1 cellular context compared by ENCODE assay signal in the genomic region with DNA sequence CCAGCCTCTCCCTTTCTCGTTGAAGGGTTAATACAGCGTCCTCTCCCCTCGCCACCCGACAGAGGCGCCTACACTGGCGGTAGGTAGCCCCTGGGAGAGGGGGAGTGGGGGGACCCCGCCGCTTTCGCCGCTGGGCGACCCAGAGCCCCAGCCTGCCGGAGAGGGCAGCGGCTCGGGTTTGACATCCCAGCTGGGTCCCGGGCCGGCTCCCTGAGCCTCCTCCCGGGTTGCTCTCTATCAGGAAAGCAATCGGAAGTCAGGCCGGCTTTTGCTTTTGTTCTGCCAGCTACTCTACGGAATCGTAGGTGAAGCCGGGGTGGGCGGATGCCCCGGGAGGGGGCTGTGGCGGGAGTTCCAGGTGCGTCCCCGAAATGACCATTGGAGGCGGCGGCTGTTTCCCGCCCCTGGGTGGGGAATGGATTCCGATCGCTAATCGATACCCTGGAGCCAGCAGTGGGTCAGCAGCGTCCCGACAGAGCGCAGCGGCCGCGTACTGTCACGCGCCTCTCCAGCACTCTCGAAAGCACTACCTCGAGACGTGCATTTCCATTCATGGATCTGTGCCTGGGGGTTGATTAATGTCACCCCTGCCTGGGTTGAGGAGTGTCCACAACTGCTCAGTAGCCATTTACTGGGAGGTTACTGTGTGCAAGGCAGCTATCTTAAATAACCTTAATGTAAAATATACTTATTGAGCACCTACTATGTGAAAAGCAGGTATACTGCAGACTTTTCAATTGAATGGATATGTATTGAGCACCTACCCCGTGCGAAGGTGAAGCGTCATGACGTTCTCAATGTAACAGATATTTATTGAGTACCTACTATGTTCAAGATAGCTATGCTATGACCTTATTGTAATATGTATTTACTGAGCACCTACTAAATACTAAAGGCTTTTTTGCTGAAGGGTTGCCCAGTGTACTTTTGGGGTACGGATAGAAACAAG.
TF ChIP-seq lines count a peak whose summit lies in the region.

No MANE protein-coding gene starts in this region.

TF ChIP-seq in HEK293, 187 proteins besides CTCF, POLR2A, EP300 and RAD21 (continued from another document):
- TF ChIP-seq, protein P1, sequence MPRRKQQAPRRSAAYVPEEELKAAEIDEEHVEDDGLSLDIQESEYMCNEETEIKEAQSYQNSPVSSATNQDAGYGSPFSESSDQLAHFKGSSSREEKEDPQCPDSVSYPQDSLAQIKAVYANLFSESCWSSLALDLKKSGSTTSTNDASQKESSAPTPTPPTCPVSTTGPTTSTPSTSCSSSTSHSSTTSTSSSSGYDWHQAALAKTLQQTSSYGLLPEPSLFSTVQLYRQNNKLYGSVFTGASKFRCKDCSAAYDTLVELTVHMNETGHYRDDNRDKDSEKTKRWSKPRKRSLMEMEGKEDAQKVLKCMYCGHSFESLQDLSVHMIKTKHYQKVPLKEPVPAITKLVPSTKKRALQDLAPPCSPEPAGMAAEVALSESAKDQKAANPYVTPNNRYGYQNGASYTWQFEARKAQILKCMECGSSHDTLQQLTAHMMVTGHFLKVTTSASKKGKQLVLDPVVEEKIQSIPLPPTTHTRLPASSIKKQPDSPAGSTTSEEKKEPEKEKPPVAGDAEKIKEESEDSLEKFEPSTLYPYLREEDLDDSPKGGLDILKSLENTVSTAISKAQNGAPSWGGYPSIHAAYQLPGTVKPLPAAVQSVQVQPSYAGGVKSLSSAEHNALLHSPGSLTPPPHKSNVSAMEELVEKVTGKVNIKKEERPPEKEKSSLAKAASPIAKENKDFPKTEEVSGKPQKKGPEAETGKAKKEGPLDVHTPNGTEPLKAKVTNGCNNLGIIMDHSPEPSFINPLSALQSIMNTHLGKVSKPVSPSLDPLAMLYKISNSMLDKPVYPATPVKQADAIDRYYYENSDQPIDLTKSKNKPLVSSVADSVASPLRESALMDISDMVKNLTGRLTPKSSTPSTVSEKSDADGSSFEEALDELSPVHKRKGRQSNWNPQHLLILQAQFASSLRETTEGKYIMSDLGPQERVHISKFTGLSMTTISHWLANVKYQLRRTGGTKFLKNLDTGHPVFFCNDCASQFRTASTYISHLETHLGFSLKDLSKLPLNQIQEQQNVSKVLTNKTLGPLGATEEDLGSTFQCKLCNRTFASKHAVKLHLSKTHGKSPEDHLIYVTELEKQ (tag by site-specific recombination; IDR thresholded peaks at IDR 0.05; ENCODE audit: borderline replicate concordance) = no peak
- TF ChIP-seq ZNF600 (tag by site-specific recombination; IDR thresholded peaks at IDR 0.05) = peak; percentile 42; the same call in 1 of the 2 replicates
- no peak for TF ChIP-seq ZNF677 (tag by site-specific recombination; IDR thresholded peaks at IDR 0.05)
- 0 out of 2 replicates have a peak, but pooled peaks have one; percentile 41 for TF ChIP-seq EGR2 (tag by site-specific recombination; IDR thresholded peaks at IDR 0.05; ENCODE audit: low read depth)
- TF ChIP-seq, protein P2, sequence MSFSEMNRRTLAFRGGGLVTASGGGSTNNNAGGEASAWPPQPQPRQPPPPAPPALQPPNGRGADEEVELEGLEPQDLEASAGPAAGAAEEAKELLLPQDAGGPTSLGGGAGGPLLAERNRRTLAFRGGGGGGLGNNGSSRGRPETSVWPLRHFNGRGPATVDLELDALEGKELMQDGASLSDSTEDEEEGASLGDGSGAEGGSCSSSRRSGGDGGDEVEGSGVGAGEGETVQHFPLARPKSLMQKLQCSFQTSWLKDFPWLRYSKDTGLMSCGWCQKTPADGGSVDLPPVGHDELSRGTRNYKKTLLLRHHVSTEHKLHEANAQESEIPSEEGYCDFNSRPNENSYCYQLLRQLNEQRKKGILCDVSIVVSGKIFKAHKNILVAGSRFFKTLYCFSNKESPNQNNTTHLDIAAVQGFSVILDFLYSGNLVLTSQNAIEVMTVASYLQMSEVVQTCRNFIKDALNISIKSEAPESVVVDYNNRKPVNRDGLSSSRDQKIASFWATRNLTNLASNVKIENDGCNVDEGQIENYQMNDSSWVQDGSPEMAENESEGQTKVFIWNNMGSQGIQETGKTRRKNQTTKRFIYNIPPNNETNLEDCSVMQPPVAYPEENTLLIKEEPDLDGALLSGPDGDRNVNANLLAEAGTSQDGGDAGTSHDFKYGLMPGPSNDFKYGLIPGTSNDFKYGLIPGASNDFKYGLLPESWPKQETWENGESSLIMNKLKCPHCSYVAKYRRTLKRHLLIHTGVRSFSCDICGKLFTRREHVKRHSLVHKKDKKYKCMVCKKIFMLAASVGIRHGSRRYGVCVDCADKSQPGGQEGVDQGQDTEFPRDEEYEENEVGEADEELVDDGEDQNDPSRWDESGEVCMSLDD (tag by site-specific recombination; IDR thresholded peaks at IDR 0.05) = 0 out of 2 replicates have a peak, but pooled peaks have one; percentile 11
- TF ChIP-seq ZNF785 (tag by site-specific recombination; IDR thresholded peaks at IDR 0.05) = no peak
- TF ChIP-seq, protein P3, sequence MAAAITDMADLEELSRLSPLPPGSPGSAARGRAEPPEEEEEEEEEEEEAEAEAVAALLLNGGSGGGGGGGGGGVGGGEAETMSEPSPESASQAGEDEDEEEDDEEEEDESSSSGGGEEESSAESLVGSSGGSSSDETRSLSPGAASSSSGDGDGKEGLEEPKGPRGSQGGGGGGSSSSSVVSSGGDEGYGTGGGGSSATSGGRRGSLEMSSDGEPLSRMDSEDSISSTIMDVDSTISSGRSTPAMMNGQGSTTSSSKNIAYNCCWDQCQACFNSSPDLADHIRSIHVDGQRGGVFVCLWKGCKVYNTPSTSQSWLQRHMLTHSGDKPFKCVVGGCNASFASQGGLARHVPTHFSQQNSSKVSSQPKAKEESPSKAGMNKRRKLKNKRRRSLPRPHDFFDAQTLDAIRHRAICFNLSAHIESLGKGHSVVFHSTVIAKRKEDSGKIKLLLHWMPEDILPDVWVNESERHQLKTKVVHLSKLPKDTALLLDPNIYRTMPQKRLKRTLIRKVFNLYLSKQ (tag by site-specific recombination; IDR thresholded peaks at IDR 0.05; ENCODE audit: borderline replicate concordance) = no peak
- no peak for TF ChIP-seq YY2 (tag by site-specific recombination; IDR thresholded peaks at IDR 0.05)
- TF ChIP-seq, protein P4, sequence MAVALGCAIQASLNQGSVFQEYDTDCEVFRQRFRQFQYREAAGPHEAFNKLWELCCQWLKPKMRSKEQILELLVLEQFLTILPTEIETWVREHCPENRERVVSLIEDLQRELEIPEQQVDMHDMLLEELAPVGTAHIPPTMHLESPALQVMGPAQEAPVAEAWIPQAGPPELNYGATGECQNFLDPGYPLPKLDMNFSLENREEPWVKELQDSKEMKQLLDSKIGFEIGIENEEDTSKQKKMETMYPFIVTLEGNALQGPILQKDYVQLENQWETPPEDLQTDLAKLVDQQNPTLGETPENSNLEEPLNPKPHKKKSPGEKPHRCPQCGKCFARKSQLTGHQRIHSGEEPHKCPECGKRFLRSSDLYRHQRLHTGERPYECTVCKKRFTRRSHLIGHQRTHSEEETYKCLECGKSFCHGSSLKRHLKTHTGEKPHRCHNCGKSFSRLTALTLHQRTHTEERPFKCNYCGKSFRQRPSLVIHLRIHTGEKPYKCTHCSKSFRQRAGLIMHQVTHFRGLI (tag by site-specific recombination; IDR thresholded peaks at IDR 0.05) = no peak
- peak; percentile 98 for TF ChIP-seq ZNF664 (tag by site-specific recombination; IDR thresholded peaks at IDR 0.05)
- no peak for TF ChIP-seq HOXA7 (CRISPR knock-in tag; IDR thresholded peaks at IDR 0.05; ENCODE audit: borderline replicate concordance)
- TF ChIP-seq ZNF223 (tag by site-specific recombination; IDR thresholded peaks at IDR 0.05) = no peak
- no peak for TF ChIP-seq ZNF544 (tag by site-specific recombination; IDR thresholded peaks at IDR 0.05)
- TF ChIP-seq ZNF626 (tag by site-specific recombination; IDR thresholded peaks at IDR 0.05) = no peak
- peak; percentile 66 for TF ChIP-seq ZFHX2 (tag by site-specific recombination; conservative IDR thresholded peaks at IDR 0.05)
- no peak for TF ChIP-seq ZNF274 (IDR thresholded peaks at IDR 0.05; ENCODE audit: low read length)
- TF ChIP-seq ZNF274 (tag by site-specific recombination; IDR thresholded peaks at IDR 0.05; ENCODE audit: borderline replicate concordance) = no peak
- peak; percentile 19 for TF ChIP-seq SP2 (tag by site-specific recombination; IDR thresholded peaks at IDR 0.05)
- TF ChIP-seq ZNF335 (tag by site-specific recombination; conservative IDR thresholded peaks at IDR 0.05) = peak; percentile 89; the same call in 1 of the 2 replicates
- 0 out of 2 replicates have a peak, but pooled peaks have one; percentile 19 for TF ChIP-seq KLF16 (tag by site-specific recombination; IDR thresholded peaks at IDR 0.05)
- TF ChIP-seq SP7 (tag by site-specific recombination; IDR thresholded peaks at IDR 0.05) = 0 out of 2 replicates have a peak, but pooled peaks have one; percentile 4
- no peak for TF ChIP-seq GLIS1 (tag by site-specific recombination; IDR thresholded peaks at IDR 0.05)
- TF ChIP-seq ZEB2 (tag by site-specific recombination; IDR thresholded peaks at IDR 0.05) = peak; percentile 26; the same call in 1 of the 2 replicates
- TF ChIP-seq, protein P5, sequence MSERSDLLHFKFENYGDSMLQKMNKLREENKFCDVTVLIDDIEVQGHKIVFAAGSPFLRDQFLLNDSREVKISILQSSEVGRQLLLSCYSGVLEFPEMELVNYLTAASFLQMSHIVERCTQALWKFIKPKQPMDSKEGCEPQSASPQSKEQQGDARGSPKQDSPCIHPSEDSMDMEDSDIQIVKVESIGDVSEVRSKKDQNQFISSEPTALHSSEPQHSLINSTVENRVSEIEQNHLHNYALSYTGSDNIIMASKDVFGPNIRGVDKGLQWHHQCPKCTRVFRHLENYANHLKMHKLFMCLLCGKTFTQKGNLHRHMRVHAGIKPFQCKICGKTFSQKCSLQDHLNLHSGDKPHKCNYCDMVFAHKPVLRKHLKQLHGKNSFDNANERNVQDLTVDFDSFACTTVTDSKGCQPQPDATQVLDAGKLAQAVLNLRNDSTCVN (tag by site-specific recombination; optimal IDR thresholded peaks at IDR 0.05) = peak; percentile 32
- no peak for TF ChIP-seq ZNF623 (tag by site-specific recombination; IDR thresholded peaks at IDR 0.05)
TF ChIP-seq in HEK293: peak in this region for 20.
